1 cellular context compared by ENCODE assay signal in the genomic region with DNA sequence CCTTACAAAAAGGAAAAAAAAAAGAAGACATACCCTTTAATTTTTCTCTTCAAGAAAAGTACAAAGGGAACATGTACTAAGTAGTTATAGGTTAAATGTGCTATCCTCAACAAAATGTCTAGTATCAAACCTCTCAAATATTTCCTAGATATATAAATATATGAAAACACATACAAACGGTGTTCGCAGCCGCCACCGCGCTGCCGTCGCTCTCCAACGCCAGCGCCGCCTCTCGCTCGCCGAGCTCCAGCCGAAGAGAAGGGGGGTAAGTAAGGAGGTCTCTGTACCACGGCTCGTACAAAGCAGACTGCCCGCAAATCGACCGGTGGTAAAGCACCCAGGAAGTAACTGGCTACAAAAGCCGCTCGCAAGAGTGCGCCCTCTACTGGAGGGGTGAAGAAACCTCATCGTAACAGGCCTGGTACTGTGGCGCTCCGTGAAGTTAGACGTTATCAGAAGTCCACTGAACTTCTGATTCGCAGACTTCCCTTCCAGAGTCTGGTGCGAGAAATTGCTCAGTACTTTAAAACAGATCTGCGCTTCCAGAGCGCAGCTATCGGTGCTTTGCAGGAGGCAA.
TF ChIP-seq lines count a peak whose summit lies in the region.

No MANE protein-coding gene starts in this region.

TF ChIP-seq in GM23338, 12 proteins besides CTCF, POLR2A, EP300 and RAD21 (continued from another document):
- TF ChIP-seq, protein P1, sequence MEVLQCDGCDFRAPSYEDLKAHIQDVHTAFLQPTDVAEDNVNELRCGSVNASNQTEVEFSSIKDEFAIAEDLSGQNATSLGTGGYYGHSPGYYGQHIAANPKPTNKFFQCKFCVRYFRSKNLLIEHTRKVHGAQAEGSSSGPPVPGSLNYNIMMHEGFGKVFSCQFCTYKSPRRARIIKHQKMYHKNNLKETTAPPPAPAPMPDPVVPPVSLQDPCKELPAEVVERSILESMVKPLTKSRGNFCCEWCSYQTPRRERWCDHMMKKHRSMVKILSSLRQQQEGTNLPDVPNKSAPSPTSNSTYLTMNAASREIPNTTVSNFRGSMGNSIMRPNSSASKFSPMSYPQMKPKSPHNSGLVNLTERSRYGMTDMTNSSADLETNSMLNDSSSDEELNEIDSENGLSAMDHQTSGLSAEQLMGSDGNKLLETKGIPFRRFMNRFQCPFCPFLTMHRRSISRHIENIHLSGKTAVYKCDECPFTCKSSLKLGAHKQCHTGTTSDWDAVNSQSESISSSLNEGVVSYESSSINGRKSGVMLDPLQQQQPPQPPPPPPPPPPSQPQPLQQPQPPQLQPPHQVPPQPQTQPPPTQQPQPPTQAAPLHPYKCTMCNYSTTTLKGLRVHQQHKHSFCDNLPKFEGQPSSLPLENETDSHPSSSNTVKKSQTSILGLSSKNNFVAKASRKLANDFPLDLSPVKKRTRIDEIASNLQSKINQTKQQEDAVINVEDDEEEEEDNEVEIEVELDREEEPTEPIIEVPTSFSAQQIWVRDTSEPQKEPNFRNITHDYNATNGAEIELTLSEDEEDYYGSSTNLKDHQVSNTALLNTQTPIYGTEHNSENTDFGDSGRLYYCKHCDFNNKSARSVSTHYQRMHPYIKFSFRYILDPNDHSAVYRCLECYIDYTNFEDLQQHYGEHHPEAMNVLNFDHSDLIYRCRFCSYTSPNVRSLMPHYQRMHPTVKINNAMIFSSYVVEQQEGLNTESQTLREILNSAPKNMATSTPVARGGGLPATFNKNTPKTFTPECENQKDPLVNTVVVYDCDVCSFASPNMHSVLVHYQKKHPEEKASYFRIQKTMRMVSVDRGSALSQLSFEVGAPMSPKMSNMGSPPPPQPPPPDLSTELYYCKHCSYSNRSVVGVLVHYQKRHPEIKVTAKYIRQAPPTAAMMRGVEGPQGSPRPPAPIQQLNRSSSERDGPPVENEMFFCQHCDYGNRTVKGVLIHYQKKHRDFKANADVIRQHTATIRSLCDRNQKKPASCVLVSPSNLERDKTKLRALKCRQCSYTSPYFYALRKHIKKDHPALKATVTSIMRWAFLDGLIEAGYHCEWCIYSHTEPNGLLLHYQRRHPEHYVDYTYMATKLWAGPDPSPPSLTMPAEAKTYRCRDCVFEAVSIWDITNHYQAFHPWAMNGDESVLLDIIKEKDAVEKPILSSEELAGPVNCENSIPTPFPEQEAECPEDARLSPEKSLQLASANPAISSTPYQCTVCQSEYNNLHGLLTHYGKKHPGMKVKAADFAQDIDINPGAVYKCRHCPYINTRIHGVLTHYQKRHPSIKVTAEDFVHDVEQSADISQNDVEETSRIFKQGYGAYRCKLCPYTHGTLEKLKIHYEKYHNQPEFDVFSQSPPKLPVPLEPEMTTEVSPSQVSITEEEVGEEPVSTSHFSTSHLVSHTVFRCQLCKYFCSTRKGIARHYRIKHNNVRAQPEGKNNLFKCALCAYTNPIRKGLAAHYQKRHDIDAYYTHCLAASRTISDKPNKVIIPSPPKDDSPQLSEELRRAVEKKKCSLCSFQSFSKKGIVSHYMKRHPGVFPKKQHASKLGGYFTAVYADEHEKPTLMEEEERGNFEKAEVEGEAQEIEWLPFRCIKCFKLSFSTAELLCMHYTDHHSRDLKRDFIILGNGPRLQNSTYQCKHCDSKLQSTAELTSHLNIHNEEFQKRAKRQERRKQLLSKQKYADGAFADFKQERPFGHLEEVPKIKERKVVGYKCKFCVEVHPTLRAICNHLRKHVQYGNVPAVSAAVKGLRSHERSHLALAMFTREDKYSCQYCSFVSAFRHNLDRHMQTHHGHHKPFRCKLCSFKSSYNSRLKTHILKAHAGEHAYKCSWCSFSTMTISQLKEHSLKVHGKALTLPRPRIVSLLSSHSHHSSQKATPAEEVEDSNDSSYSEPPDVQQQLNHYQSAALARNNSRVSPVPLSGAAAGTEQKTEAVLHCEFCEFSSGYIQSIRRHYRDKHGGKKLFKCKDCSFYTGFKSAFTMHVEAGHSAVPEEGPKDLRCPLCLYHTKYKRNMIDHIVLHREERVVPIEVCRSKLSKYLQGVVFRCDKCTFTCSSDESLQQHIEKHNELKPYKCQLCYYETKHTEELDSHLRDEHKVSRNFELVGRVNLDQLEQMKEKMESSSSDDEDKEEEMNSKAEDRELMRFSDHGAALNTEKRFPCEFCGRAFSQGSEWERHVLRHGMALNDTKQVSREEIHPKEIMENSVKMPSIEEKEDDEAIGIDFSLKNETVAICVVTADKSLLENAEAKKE (CRISPR knock-in tag; IDR thresholded peaks at IDR 0.05) = no peak
- TF ChIP-seq POLR2AphosphoS5 (IDR thresholded peaks at IDR 0.05; ENCODE audit: low read depth) (no peak), CREB1 (CRISPR knock-in tag; IDR thresholded peaks at IDR 0.05; ENCODE audit: low read depth) (no peak), EZH2 (IDR thresholded peaks at IDR 0.05; ENCODE audit: low read depth, unreplicated experiment) (no peak), ZNF331 (CRISPR knock-in tag; IDR thresholded peaks at IDR 0.05; ENCODE audit: low read depth) (no peak), EZH2phosphoT487 (IDR thresholded peaks at IDR 0.05; ENCODE audit: unreplicated experiment) (no peak), ZNF114 (CRISPR knock-in tag; IDR thresholded peaks at IDR 0.05) (no peak)
- TF ChIP-seq, protein P2, sequence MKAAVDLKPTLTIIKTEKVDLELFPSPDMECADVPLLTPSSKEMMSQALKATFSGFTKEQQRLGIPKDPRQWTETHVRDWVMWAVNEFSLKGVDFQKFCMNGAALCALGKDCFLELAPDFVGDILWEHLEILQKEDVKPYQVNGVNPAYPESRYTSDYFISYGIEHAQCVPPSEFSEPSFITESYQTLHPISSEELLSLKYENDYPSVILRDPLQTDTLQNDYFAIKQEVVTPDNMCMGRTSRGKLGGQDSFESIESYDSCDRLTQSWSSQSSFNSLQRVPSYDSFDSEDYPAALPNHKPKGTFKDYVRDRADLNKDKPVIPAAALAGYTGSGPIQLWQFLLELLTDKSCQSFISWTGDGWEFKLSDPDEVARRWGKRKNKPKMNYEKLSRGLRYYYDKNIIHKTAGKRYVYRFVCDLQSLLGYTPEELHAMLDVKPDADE (IDR thresholded peaks at IDR 0.05) = no peak
